10 cellular contexts compared by ENCODE assay signal in the genomic region with DNA sequence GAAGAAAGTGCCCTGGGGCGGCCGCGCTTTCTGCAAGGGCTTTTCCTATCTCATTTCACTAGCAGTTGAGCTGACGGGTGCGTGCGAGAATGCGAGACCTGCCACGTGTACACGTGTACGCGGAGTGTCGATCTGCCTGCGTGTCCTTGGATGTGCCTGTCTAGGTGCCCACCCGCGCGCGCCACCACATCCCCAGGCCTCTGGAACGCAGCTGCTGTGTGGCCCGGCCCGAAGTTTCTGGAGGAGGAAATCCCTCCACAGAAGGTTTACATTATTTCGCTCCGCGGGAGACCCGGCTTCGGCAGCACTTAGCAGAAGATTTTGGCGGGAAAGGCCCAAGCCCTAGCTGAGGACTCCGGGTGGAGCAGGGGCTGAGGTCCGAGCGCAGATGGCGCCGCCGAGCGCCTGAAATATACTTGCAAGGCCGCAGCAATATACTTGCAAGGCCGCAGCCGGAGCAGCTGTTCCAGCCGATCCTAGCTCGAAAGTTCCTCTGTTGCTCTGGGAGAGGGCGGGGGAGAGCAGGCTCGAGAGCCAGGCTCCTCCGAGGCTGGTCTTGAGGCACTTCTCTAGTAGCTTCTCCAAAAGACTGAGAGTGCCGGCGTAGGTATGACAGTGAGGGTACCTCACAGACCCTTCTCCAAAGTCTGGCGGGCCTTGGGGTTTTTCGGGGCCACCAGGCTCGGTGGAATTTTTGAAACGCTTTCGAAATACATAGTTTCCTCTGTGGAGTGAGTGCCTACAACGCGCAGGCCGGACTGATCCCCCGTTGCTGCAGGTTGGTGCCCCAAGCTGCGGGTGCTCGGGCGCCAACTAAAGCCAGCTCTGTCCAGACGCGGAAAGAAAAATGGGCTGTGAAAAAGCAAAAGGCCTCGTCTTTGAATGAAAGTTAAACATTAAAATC. TPM values are rescaled to one million over a fixed set of nuclear protein-coding genes. Genes with fewer than 3 reads are reported as not detected.
A peak's percentile ranks its signal among the peaks of the same experiment; 100 is the strongest.
DNase-seq lines count a peak whose midpoint lies in the region; ATAC-seq and TF ChIP-seq lines count a peak whose summit lies in the region.
"Had no signal": no experiment of that assay in that cellular context is flagged by ENCODE, and none has a peak within 500 bp of the region (broad histone marks: within the 10 kb centered on the region; RNA-seq: fewer than 3 reads in every experiment).

No MANE protein-coding gene starts in this region.

- peaks cover 90% of the 10 kb centered on the region for H3K27me3 Mint-ChIP-seq in activated naive CD4-positive, alpha-beta T cell treated with anti-CD3 and anti-CD28 coated beads for 36 hours (ENCODE audit: low read depth)
- peaks cover 100% of the 10 kb centered on the region for H3K27me3 Mint-ChIP-seq in brain

- intact Hi-C loops in activated naive CD4-positive, alpha-beta T cell treated with anti-CD3 and anti-CD28 coated beads for 36 hours (cut with micrococcal nuclease), result no loop called here
- intact Hi-C loops in lower lobe of right lung (cut with DNase I) (no loop called here), tibial artery (cut with DNase I; ENCODE audit: low total_unique reads) (no loop called here)

- in situ Hi-C loops in KBM-7 (cut with MboI; ENCODE audit: low pct_unique_long_range_greater_than_20kb, low sequenced_read_pairs), result no loop called here

- H3K4me3 Mint-ChIP-seq in activated naive CD4-positive, alpha-beta T cell treated with anti-CD3 and anti-CD28 coated beads for 36 hours, result peak overlapping the region; percentile 57
- peak overlapping the region; percentile 55 to 92 (median 88) for H3K4me3 Mint-ChIP-seq in brain

- H3K4me3 ChIP-seq in lower lobe of right lung, result peak overlapping the region; percentile 39
- H3K4me3 ChIP-seq in tibial artery, result peak overlapping the region; percentile 71 to 91
- H3K4me3 ChIP-seq: BLaER1 treated with 17β-estradiol and CSF1 and Interleukin-3, amounts not matched to agents 10 nM and 100 nM had no signal

- H3K9me3 ChIP-seq in lower lobe of right lung (no peaks in the 10 kb centered on the region), tibial artery (no peaks in the 10 kb centered on the region)

- H3K9me3 Mint-ChIP-seq in activated naive CD4-positive, alpha-beta T cell treated with anti-CD3 and anti-CD28 coated beads for 36 hours, result peaks cover 8% of the 10 kb centered on the region
- peaks cover 0 to 37% (median 18%) of the 10 kb centered on the region in 5 experiments for H3K9me3 Mint-ChIP-seq in brain

- no peak for DNase-seq in activated naive CD4-positive, alpha-beta T cell treated with anti-CD3 and anti-CD28 coated beads for 36 hours
- DNase-seq in activated naive CD4-positive, alpha-beta T cell (lab: John Stamatoyannopoulos, UW), result no peak
- DNase-seq in lower lobe of right lung (no peak), tibial artery (peak; percentile 59 to 81), KG1 (lab: John Stamatoyannopoulos, UW) (no peak), KBM-7 (no peak), SW 1271 (lab: John Stamatoyannopoulos, UW) (no peak)
- DNase-seq: stimulated activated CD4-positive, alpha-beta T cell treated with anti-CD3 and anti-CD28 coated beads, Interleukin-4, amount 100 ng/mL, for 1 hour had no signal

- no peak overlapping the region for H3K27ac Mint-ChIP-seq in activated naive CD4-positive, alpha-beta T cell treated with anti-CD3 and anti-CD28 coated beads for 36 hours
- peak overlapping the region in 3 of 5 experiments; percentile 37 to 96 (median 89) for H3K27ac Mint-ChIP-seq in brain

- peaks cover 28% of the 10 kb centered on the region for H3K4me1 ChIP-seq in lower lobe of right lung
- peaks cover 0 to 32% (median 2%) of the 10 kb centered on the region in 4 donors for H3K4me1 ChIP-seq in tibial artery

- TF ChIP-seq CTCF in brain (conservative IDR thresholded peaks at IDR 0.05) (no peak), lower lobe of right lung (IDR thresholded peaks at IDR 0.05) (no peak), tibial artery (IDR thresholded peaks at IDR 0.05) (no peak)

- H3K36me3 Mint-ChIP-seq in activated naive CD4-positive, alpha-beta T cell treated with anti-CD3 and anti-CD28 coated beads for 36 hours (ENCODE audit: low read depth), result peaks cover 9% of the 10 kb centered on the region
- H3K36me3 Mint-ChIP-seq in brain, result peaks cover 40% of the 10 kb centered on the region

- H3K27ac ChIP-seq in lower lobe of right lung, result no peak overlapping the region
- peak overlapping the region; percentile 95 to 99 for H3K27ac ChIP-seq in tibial artery
- H3K27ac ChIP-seq: BLaER1 treated with 17β-estradiol and CSF1 and Interleukin-3, amounts not matched to agents 10 nM and 100 nM had no signal

- H3K27me3 ChIP-seq in lower lobe of right lung (ENCODE audit: low read depth) (peaks cover 100% of the 10 kb centered on the region), tibial artery (no peaks in the 10 kb centered on the region)

- peaks cover 42% of the 10 kb centered on the region for H3K4me1 Mint-ChIP-seq in activated naive CD4-positive, alpha-beta T cell treated with anti-CD3 and anti-CD28 coated beads for 36 hours (ENCODE audit: low read depth)
- peaks cover 70% of the 10 kb centered on the region for H3K4me1 Mint-ChIP-seq in brain

- no peaks in the 10 kb centered on the region for H3K36me3 ChIP-seq in lower lobe of right lung
- H3K36me3 ChIP-seq in tibial artery, result no peaks in the 10 kb centered on the region
- H3K36me3 ChIP-seq: BLaER1 treated with 17β-estradiol and CSF1 and Interleukin-3, amounts not matched to agents 10 nM and 100 nM had no signal

- CTCF ChIA-PET in activated naive CD4-positive, alpha-beta T cell treated with anti-CD3 and anti-CD28 coated beads for 36 hours (lab: Charles Lee), result interaction anchor here (0.5 to 1.1 kb wide), 2 partner anchors 24 to 292 kb away, joined by 3 to 5 read pairs; no protein-coding TSS in a partner anchor

- ATAC-seq in lower lobe of right lung, result peak; percentile 18 to 60

RNA-seq across cellular contexts. Expression of a gene that starts 3.8 kb away (rescaled TPM):
- total RNA-seq in activated naive CD4-positive, alpha-beta T cell treated with anti-CD3 and anti-CD28 coated beads for 36 hours, result not detected
- polyA plus RNA-seq in brain (ENCODE audit: insufficient read depth, low read depth, low replicate concordance), result 9.0 TPM
- 0.15 TPM for total RNA-seq in lower lobe of right lung

Comparison
In these comparisons a context has a peak if more than half of its experiments do, and no peak if none do; other contexts are left out.
1. DNase-seq: peak in tibial artery (2 of 2); none in activated naive CD4-positive, alpha-beta T cell treated with anti-CD3 and anti-CD28 coated beads for 36 hours (single experiment), activated naive CD4-positive, alpha-beta T cell (0 of 4), lower lobe of right lung (single experiment), KG1 (single experiment), KBM-7 (single experiment) and SW 1271 (0 of 2).